Comparison of ENCODE assay signal across 2 cellular contexts in the genomic region with DNA sequence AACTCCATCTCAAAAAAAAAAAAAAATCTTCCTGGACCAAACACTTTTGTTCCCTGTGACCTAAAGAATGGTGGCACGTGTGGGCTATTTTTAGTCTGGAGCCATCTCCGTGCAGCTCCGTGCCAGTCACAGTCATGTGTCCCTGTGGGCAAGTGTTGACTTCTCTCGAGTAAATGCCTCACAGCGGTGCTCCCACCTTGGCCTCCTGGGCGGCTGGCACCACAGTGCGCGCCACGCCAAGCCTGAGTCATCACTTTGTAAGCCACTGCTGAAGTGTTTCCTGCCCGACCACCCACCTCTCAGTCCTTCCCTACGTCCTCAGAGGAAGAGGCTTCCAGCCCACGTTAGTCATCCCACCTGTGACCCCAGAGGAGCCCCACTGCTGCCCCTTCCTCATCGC.
TF ChIP-seq lines count a peak whose summit lies in the region.

No MANE protein-coding gene starts in this region.

TF ChIP-seq in HepG2, 621 proteins besides CTCF, POLR2A, EP300 and RAD21:
- TF ChIP-seq AGO2 (optimal IDR thresholded peaks at IDR 0.05; ENCODE audit: low read depth, low read length) (peak; percentile 25), ZBTB1 (CRISPR knock-in tag; IDR thresholded peaks at IDR 0.05; ENCODE audit: borderline replicate concordance) (no peak), MAFK (conservative IDR thresholded peaks at IDR 0.05 in 1 of 2, IDR thresholded peaks at IDR 0.05 in 1 of 2; ENCODE audit: low read length in 2 of 2) (peak; percentile 26 to 36; a peak in 2 of 4 replicates)
- TF ChIP-seq, protein P1, sequence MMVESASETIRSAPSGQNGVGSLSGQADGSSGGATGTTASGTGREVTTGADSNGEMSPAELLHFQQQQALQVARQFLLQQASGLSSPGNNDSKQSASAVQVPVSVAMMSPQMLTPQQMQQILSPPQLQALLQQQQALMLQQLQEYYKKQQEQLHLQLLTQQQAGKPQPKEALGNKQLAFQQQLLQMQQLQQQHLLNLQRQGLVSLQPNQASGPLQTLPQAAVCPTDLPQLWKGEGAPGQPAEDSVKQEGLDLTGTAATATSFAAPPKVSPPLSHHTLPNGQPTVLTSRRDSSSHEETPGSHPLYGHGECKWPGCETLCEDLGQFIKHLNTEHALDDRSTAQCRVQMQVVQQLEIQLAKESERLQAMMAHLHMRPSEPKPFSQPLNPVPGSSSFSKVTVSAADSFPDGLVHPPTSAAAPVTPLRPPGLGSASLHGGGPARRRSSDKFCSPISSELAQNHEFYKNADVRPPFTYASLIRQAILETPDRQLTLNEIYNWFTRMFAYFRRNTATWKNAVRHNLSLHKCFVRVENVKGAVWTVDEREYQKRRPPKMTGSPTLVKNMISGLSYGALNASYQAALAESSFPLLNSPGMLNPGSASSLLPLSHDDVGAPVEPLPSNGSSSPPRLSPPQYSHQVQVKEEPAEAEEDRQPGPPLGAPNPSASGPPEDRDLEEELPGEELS (CRISPR knock-in tag; IDR thresholded peaks at IDR 0.05): no peak
- TF ChIP-seq, protein P2, sequence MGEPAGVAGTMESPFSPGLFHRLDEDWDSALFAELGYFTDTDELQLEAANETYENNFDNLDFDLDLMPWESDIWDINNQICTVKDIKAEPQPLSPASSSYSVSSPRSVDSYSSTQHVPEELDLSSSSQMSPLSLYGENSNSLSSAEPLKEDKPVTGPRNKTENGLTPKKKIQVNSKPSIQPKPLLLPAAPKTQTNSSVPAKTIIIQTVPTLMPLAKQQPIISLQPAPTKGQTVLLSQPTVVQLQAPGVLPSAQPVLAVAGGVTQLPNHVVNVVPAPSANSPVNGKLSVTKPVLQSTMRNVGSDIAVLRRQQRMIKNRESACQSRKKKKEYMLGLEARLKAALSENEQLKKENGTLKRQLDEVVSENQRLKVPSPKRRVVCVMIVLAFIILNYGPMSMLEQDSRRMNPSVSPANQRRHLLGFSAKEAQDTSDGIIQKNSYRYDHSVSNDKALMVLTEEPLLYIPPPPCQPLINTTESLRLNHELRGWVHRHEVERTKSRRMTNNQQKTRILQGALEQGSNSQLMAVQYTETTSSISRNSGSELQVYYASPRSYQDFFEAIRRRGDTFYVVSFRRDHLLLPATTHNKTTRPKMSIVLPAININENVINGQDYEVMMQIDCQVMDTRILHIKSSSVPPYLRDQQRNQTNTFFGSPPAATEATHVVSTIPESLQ (CRISPR knock-in tag; conservative IDR thresholded peaks at IDR 0.05): no peak
- TF ChIP-seq, protein P3, sequence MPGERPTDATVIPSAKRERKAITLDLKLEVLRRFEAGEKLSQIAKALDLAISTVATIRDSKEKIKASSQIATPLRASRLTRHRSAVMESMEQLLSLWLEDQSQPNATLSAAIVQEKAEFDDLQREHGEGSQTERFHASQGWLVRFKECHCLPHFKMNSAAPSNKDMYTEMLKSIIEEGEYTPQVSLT (CRISPR knock-in tag; IDR thresholded peaks at IDR 0.05; ENCODE audit: borderline replicate concordance, low read depth): no peak

TF ChIP-seq in WTC11, 78 proteins besides CTCF, POLR2A, EP300 and RAD21:
- TF ChIP-seq NR2C2 (CRISPR knock-in tag; IDR thresholded peaks at IDR 0.05): no peak
- TF ChIP-seq, protein P4, sequence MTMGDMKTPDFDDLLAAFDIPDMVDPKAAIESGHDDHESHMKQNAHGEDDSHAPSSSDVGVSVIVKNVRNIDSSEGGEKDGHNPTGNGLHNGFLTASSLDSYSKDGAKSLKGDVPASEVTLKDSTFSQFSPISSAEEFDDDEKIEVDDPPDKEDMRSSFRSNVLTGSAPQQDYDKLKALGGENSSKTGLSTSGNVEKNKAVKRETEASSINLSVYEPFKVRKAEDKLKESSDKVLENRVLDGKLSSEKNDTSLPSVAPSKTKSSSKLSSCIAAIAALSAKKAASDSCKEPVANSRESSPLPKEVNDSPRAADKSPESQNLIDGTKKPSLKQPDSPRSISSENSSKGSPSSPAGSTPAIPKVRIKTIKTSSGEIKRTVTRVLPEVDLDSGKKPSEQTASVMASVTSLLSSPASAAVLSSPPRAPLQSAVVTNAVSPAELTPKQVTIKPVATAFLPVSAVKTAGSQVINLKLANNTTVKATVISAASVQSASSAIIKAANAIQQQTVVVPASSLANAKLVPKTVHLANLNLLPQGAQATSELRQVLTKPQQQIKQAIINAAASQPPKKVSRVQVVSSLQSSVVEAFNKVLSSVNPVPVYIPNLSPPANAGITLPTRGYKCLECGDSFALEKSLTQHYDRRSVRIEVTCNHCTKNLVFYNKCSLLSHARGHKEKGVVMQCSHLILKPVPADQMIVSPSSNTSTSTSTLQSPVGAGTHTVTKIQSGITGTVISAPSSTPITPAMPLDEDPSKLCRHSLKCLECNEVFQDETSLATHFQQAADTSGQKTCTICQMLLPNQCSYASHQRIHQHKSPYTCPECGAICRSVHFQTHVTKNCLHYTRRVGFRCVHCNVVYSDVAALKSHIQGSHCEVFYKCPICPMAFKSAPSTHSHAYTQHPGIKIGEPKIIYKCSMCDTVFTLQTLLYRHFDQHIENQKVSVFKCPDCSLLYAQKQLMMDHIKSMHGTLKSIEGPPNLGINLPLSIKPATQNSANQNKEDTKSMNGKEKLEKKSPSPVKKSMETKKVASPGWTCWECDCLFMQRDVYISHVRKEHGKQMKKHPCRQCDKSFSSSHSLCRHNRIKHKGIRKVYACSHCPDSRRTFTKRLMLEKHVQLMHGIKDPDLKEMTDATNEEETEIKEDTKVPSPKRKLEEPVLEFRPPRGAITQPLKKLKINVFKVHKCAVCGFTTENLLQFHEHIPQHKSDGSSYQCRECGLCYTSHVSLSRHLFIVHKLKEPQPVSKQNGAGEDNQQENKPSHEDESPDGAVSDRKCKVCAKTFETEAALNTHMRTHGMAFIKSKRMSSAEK (CRISPR knock-in tag; IDR thresholded peaks at IDR 0.05; ENCODE audit: borderline replicate concordance): no peak
